ENCODE assay signal across 1 cellular context in genomic region chr16:86549893-86550190, GRCh38.
TF ChIP-seq lines count a peak whose summit lies in the region.

No MANE protein-coding gene starts in this region.

TF ChIP-seq in HepG2, 621 proteins besides CTCF, POLR2A, EP300 and RAD21:
- TF ChIP-seq ZNF616 (CRISPR knock-in tag; IDR thresholded peaks at IDR 0.05; ENCODE audit: low read depth) (0 out of 2 replicates have a peak, but pooled peaks have one; percentile 24), TEAD3 (CRISPR knock-in tag; optimal IDR thresholded peaks at IDR 0.05; ENCODE audit: borderline replicate concordance) (no peak)
